10 cellular contexts compared by ENCODE assay signal in genomic region chr1:31981976-31982375, GRCh38. TPM values are rescaled to one million over a fixed set of nuclear protein-coding genes. Genes with fewer than 3 reads are reported as not detected.
DNase-seq lines count a peak whose midpoint lies in the region; ATAC-seq and TF ChIP-seq lines count a peak whose summit lies in the region.
"Had no signal": no experiment of that assay in that cellular context is flagged by ENCODE, and none has a peak within 500 bp of the region (broad histone marks: within the 10 kb centered on the region; RNA-seq: fewer than 3 reads in every experiment).

No MANE protein-coding gene starts in this region.

- TF ChIP-seq CTCF in OCI-LY7 (conservative IDR thresholded peaks at IDR 0.05; ENCODE audit: low read length), result no peak
- TF ChIP-seq CTCF in brain (conservative IDR thresholded peaks at IDR 0.05), result no peak
- no peak for TF ChIP-seq CTCF in type B pancreatic cell (conservative IDR thresholded peaks at IDR 0.05)
- no peak for TF ChIP-seq CTCF in upper lobe of left lung (IDR thresholded peaks at IDR 0.05)

- peak overlapping the region; percentile 15 for H3K27ac Mint-ChIP-seq in activated naive CD4-positive, alpha-beta T cell treated with anti-CD3 and anti-CD28 coated beads for 36 hours
- H3K27ac Mint-ChIP-seq in brain, result peak overlapping the region; percentile 19 to 80 (median 68)
- peak overlapping the region; percentile 80 for H3K27ac Mint-ChIP-seq in type B pancreatic cell

- H3K27ac ChIP-seq in OCI-LY7 (ENCODE audit: low read depth, low read length, poor library complexity, severe bottlenecking) (peak overlapping the region; percentile 40), caudate nucleus (ENCODE audit: low read depth, low read length) (no peak overlapping the region), upper lobe of left lung (no peak overlapping the region)
- H3K27ac ChIP-seq: psoas muscle had no signal

- H3K36me3 ChIP-seq in OCI-LY7 (ENCODE audit: insufficient read depth, low read length), result no peaks in the 10 kb centered on the region
- H3K36me3 ChIP-seq in upper lobe of left lung, result no peaks in the 10 kb centered on the region

- ATAC-seq in GM21576 (IDR thresholded peaks at IDR 0.05; ENCODE audit: unreplicated experiment) (no peak), upper lobe of left lung (ENCODE audit: low FRiP score in 2 of 2) (no peak)
- ATAC-seq: psoas muscle had no signal

- CTCF ChIA-PET in activated naive CD4-positive, alpha-beta T cell treated with anti-CD3 and anti-CD28 coated beads for 36 hours (lab: Charles Lee), result no interaction called here
- CTCF ChIA-PET in OCI-LY7 (lab: Charles Lee; ENCODE audit: unreplicated experiment), result no interaction called here

- H3K4me1 ChIP-seq in OCI-LY7 (ENCODE audit: insufficient read depth, low read length, poor library complexity, severe bottlenecking) (peaks cover 59% of the 10 kb centered on the region), upper lobe of left lung (peaks cover 15 to 29% (median 20%) of the 10 kb centered on the region in 4 donors)
- H3K4me1 ChIP-seq: psoas muscle had no signal

- peaks cover 8% of the 10 kb centered on the region; the same call in 1 of the 2 replicates for H3K9me3 ChIP-seq in OCI-LY7 (ENCODE audit: low read length)
- no peaks in the 10 kb centered on the region for H3K9me3 ChIP-seq in upper lobe of left lung
- H3K9me3 ChIP-seq: psoas muscle had no signal

- peaks cover 48% of the 10 kb centered on the region for H3K4me1 Mint-ChIP-seq in activated naive CD4-positive, alpha-beta T cell treated with anti-CD3 and anti-CD28 coated beads for 36 hours (ENCODE audit: low read depth)
- H3K4me1 Mint-ChIP-seq in brain (peaks cover 44% of the 10 kb centered on the region), type B pancreatic cell (ENCODE audit: unreplicated experiment) (peaks cover 34% of the 10 kb centered on the region)

- peak; percentile 60 for DNase-seq in activated naive CD4-positive, alpha-beta T cell treated with anti-CD3 and anti-CD28 coated beads for 36 hours
- DNase-seq in activated naive CD4-positive, alpha-beta T cell treated with anti-CD3 and anti-CD28 coated beads, Interleukin-2, amount 50 U/mL, for 16 hours, result no peak
- DNase-seq in OCI-LY7 (ENCODE audit: low spot score), result peak; percentile 58
- no peak for DNase-seq in type B pancreatic cell (ENCODE audit: extremely low spot score, unreplicated experiment)
- DNase-seq in caudate nucleus (lab: John Stamatoyannopoulos, UW), result no peak
- DNase-seq in upper lobe of left lung, result no peak
- DNase-seq: activated CD4-positive, CD25-positive, alpha-beta regulatory T cell; psoas muscle had no signal

- peak overlapping the region; percentile 4 for H3K4me3 Mint-ChIP-seq in activated naive CD4-positive, alpha-beta T cell treated with anti-CD3 and anti-CD28 coated beads for 36 hours
- no peak overlapping the region for H3K4me3 Mint-ChIP-seq in brain
- H3K4me3 Mint-ChIP-seq in type B pancreatic cell, result peak overlapping the region; percentile 16

- H2AFZ ChIP-seq in OCI-LY7 (ENCODE audit: low read length), result peak overlapping the region; percentile 96; the same call in 1 of the 2 replicates

- TF ChIP-seq POLR2A in upper lobe of left lung (IDR thresholded peaks at IDR 0.05), result no peak

- TF ChIP-seq EP300 in upper lobe of left lung (IDR thresholded peaks at IDR 0.05), result no peak

- H3K36me3 Mint-ChIP-seq in activated naive CD4-positive, alpha-beta T cell treated with anti-CD3 and anti-CD28 coated beads for 36 hours (ENCODE audit: low read depth), result no peaks in the 10 kb centered on the region
- H3K36me3 Mint-ChIP-seq in brain (no peaks in the 10 kb centered on the region), type B pancreatic cell (no peaks in the 10 kb centered on the region)

- H3K9me3 Mint-ChIP-seq in activated naive CD4-positive, alpha-beta T cell treated with anti-CD3 and anti-CD28 coated beads for 36 hours, result no peaks in the 10 kb centered on the region
- H3K9me3 Mint-ChIP-seq in brain, result peaks cover 0 to 6% (median 0%) of the 10 kb centered on the region in 5 experiments
- no peaks in the 10 kb centered on the region for H3K9me3 Mint-ChIP-seq in type B pancreatic cell

- no TSS peak for BruUV-seq in OCI-LY7 (replicated peaks; lab: Mats Ljungman, UMichigan)

- H3K27me3 Mint-ChIP-seq in activated naive CD4-positive, alpha-beta T cell treated with anti-CD3 and anti-CD28 coated beads for 36 hours (ENCODE audit: low read depth), result no peaks in the 10 kb centered on the region
- H3K27me3 Mint-ChIP-seq in brain, result no peaks in the 10 kb centered on the region
- no peaks in the 10 kb centered on the region for H3K27me3 Mint-ChIP-seq in type B pancreatic cell

- H3K27me3 ChIP-seq in upper lobe of left lung, result no peaks in the 10 kb centered on the region

- H3K4me3 ChIP-seq in OCI-LY7 (ENCODE audit: low read depth, low read length, poor library complexity, severe bottlenecking) (no peak overlapping the region), upper lobe of left lung (no peak overlapping the region)
- H3K4me3 ChIP-seq: psoas muscle had no signal

- WGBS in upper lobe of left lung, 2 donors, result 23 to 32% methylated on average over 3 of the region's 3 CpGs

- no peaks in the 10 kb centered on the region for H3K9me2 ChIP-seq in OCI-LY7 (ENCODE audit: insufficient read depth, low read length)

- intact Hi-C loops in activated naive CD4-positive, alpha-beta T cell treated with anti-CD3 and anti-CD28 coated beads for 36 hours (cut with micrococcal nuclease), result loop anchor here (2.0 kb wide), 1 partner anchor 43 kb away; the partner anchor contains the start of gene PTP4A2
- intact Hi-C loops in OCI-LY7 (cut with micrococcal nuclease; ENCODE audit: unreplicated experiment), result no loop called here

- no peaks in the 10 kb centered on the region for H4K20me1 ChIP-seq in OCI-LY7 (ENCODE audit: insufficient read depth, low read length)

- no peaks in the 10 kb centered on the region for H3K79me2 ChIP-seq in OCI-LY7 (ENCODE audit: insufficient read depth, low read depth, low read length)

- POLR2A ChIA-PET in OCI-LY7 (lab: Charles Lee), result interaction anchor here (0.5 to 1.1 kb wide), 5 partner anchors 9 to 354 kb away, joined by 3 to 6 read pairs (median 4); no protein-coding TSS in a partner anchor

- H3K4me2 ChIP-seq in OCI-LY7 (ENCODE audit: low read length), result peak overlapping the region; percentile 62

RNA-seq across cellular contexts. Expression of gene KHDRBS1, which starts 31.7 kb away (rescaled TPM):
- 100 to 1,000 TPM; 189 to 198 TPM for total RNA-seq in activated naive CD4-positive, alpha-beta T cell treated with anti-CD3 and anti-CD28 coated beads for 36 hours
- total RNA-seq in OCI-LY7 (2014; rRNA removed; shearing (Covaris generic)), result 87.7 and 94.7 TPM in 2 replicates
- 200 and 220 TPM in 2 replicates for total RNA-seq in OCI-LY7 (2022)
- polyA plus RNA-seq in brain (ENCODE audit: insufficient read depth, low read depth, low replicate concordance), result 186 TPM
- total RNA-seq in type B pancreatic cell (ENCODE audit: low replicate concordance), result 136 and 202 TPM in 2 replicates
- total RNA-seq in upper lobe of left lung, result 100 to 1,000 TPM in 1 of 6 donors, 10 to 100 TPM in 5; 52.4 to 101 (median 91.9) TPM

RNA-seq across cellular contexts. Expression of gene PTP4A2, which starts 43.8 kb away (rescaled TPM):
- total RNA-seq in activated naive CD4-positive, alpha-beta T cell treated with anti-CD3 and anti-CD28 coated beads for 36 hours, result 100 to 1,000 TPM; 240 to 263 TPM
- total RNA-seq in OCI-LY7 (2014; rRNA removed; shearing (Covaris generic)), result 208 and 211 TPM in 2 replicates
- total RNA-seq in OCI-LY7 (2022) (186 and 196 TPM in 2 replicates), type B pancreatic cell (ENCODE audit: low replicate concordance) (150 and 179 TPM in 2 replicates), upper lobe of left lung (100 to 1,000 TPM in 4 of 6 donors, 10 to 100 TPM in 2; 71.6 to 279 (median 148) TPM)
- polyA plus RNA-seq in brain (ENCODE audit: insufficient read depth, low read depth, low replicate concordance), result 165 TPM

Comparison
In these comparisons a context has a peak if more than half of its experiments do, and no peak if none do; other contexts are left out.
1. DNase-seq: peak in activated naive CD4-positive, alpha-beta T cell treated with anti-CD3 and anti-CD28 coated beads for 36 hours (single experiment) and OCI-LY7 (single experiment); none in activated naive CD4-positive, alpha-beta T cell treated with anti-CD3 and anti-CD28 coated beads, Interleukin-2, amount 50 U/mL, for 16 hours (single experiment), type B pancreatic cell (single experiment), caudate nucleus (0 of 61) and upper lobe of left lung (0 of 2).
2. H3K27ac Mint-ChIP-seq: peak in every context shown above with its lines; median percentile 80 in type B pancreatic cell; 68 in brain; 15 in activated naive CD4-positive, alpha-beta T cell treated with anti-CD3 and anti-CD28 coated beads for 36 hours.
3. H3K4me3 Mint-ChIP-seq: peak in activated naive CD4-positive, alpha-beta T cell treated with anti-CD3 and anti-CD28 coated beads for 36 hours (single experiment) and type B pancreatic cell (single experiment); none in brain (0 of 5).